Comparison of ENCODE assay signal across 33 cellular contexts in the genomic region with DNA sequence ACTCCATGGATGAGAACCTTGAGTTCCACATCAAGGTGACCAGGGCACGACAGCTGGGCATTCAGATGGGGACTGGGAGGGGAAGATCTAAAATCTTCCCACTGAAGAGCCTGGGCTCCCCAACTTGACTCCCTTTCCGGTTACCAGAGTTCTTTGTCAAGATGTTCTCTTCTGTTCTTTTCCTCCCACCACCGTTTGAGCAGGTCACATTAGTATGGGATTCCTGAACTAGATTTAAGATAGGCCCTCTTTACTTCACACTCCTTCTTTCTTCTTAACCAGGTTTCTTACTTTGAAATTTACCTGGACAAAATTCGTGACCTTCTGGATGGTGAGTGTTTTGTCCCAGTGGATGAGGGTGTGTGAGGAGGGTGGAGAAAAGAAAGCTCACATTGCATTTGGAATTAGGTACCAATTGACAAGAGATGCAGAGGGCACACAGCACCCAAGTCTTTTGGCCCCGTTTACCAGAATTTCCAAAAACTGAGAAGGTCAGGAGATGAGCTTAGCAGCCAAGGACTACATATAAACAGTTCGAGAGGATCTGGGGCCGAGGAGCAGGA. TPM values are rescaled to one million over a fixed set of nuclear protein-coding genes. Genes with fewer than 3 reads are reported as not detected.
DNase-seq lines count a peak whose midpoint lies in the region; ATAC-seq lines count a peak whose summit lies in the region.
"Had no signal": no experiment of that assay in that cellular context is flagged by ENCODE, and none has a peak within 500 bp of the region (broad histone marks: within the 10 kb centered on the region; RNA-seq: fewer than 3 reads in every experiment).

No MANE protein-coding gene starts in this region.

- ATAC-seq in T-helper 17 cell (no peak), HG03521 (IDR thresholded peaks at IDR 0.05; ENCODE audit: unreplicated experiment) (no peak), HG03460 (IDR thresholded peaks at IDR 0.05; ENCODE audit: unreplicated experiment) (no peak)
- ATAC-seq: CD8-positive, alpha-beta T cell had no signal

- WGBS in mesendoderm (ENCODE audit: extremely low coverage, insufficient coverage, low lambda C conversion rate) = no CpG with 5 or more reads among the region's 7 CpGs

- H3K9ac ChIP-seq in mesendoderm (ENCODE audit: low read length) = no peak overlapping the region
- H3K9ac ChIP-seq: BLaER1; BLaER1 treated with 17β-estradiol and CSF1 and Interleukin-3, amounts not matched to agents 10 nM and 100 nM had no signal

- H3K4me3 Mint-ChIP-seq in T-helper 17 cell = no peak overlapping the region
- H3K4me3 Mint-ChIP-seq: B cell; CD4-positive, alpha-beta memory T cell; CD4-positive, alpha-beta T cell; CD4-positive, CD25-positive, alpha-beta regulatory T cell; CD8-positive, alpha-beta memory T cell; CD8-positive, alpha-beta T cell had no signal

- H2BK120ac ChIP-seq in mesendoderm (ENCODE audit: low read depth, low read length) = no peak overlapping the region

- H4K8ac ChIP-seq in mesendoderm (ENCODE audit: low read depth, low read length) = no peak overlapping the region

- peak overlapping the region; percentile 29 for H3K27ac Mint-ChIP-seq in T-helper 17 cell
- H3K27ac Mint-ChIP-seq: B cell; CD4-positive, alpha-beta T cell; CD4-positive, CD25-positive, alpha-beta regulatory T cell; CD8-positive, alpha-beta memory T cell; CD8-positive, alpha-beta T cell had no signal

- H3K4me1 ChIP-seq in SJSA1 (replicated peaks) (peaks cover 7% of the 10 kb centered on the region), mesendoderm (ENCODE audit: control insufficient read depth, low read depth, low read length) (no peaks in the 10 kb centered on the region), HAP-1 (no peaks in the 10 kb centered on the region)
- H3K4me1 ChIP-seq: BE2C, BLaER1, Caco-2 had no signal

- H3K56ac ChIP-seq in mesendoderm (ENCODE audit: low read length) = no peak overlapping the region

- H3K36me3 ChIP-seq in SJSA1 (no peaks in the 10 kb centered on the region), mesendoderm (ENCODE audit: control insufficient read depth, insufficient read depth, low read length) (no peaks in the 10 kb centered on the region), HAP-1 (replicated peaks) (no peaks in the 10 kb centered on the region)
- H3K36me3 ChIP-seq: BLaER1; BLaER1 treated with 17β-estradiol and CSF1 and Interleukin-3, amounts not matched to agents 10 nM and 100 nM had no signal

- no peak overlapping the region for H4K5ac ChIP-seq in mesendoderm (ENCODE audit: low read length)

- no peak overlapping the region for H2BK15ac ChIP-seq in mesendoderm (replicated peaks; ENCODE audit: low read depth)

- H3K4me1 Mint-ChIP-seq in T-helper 17 cell = peaks cover 10% of the 10 kb centered on the region
- H3K4me1 Mint-ChIP-seq: B cell; CD14-positive monocyte; CD4-positive, alpha-beta memory T cell; CD8-positive, alpha-beta memory T cell had no signal

- H3K4ac ChIP-seq in mesendoderm (ENCODE audit: low read depth, low read length) = no peak overlapping the region

- H3K23ac ChIP-seq in mesendoderm (ENCODE audit: low read length) = peak overlapping the region; percentile 6

- no peak overlapping the region for H3K18ac ChIP-seq in mesendoderm (ENCODE audit: low read length)

- H3K79me2 ChIP-seq in mesendoderm (ENCODE audit: control insufficient read depth, insufficient read depth, low read length) = no peaks in the 10 kb centered on the region

- in situ Hi-C loops in HAP-1 (cut with MboI; ENCODE audit: low sequenced_read_pairs) = no loop called here

- H3K79me1 ChIP-seq in mesendoderm (ENCODE audit: low read length) = no peaks in the 10 kb centered on the region

- H3K27me3 Mint-ChIP-seq in T-helper 17 cell = peaks cover 33% of the 10 kb centered on the region

- peaks cover 3% of the 10 kb centered on the region for H3K36me3 Mint-ChIP-seq in T-helper 17 cell (ENCODE audit: low read depth)
- H3K36me3 Mint-ChIP-seq: CD14-positive monocyte; CD4-positive, alpha-beta memory T cell; CD4-positive, CD25-positive, alpha-beta regulatory T cell; CD8-positive, alpha-beta memory T cell had no signal

- H3K27ac ChIP-seq in SJSA1 = no peak overlapping the region
- H3K27ac ChIP-seq in mesendoderm (ENCODE audit: low read depth, low read length) = no peak overlapping the region
- H3K27ac ChIP-seq: 22Rv1; A549; BLaER1; BLaER1 treated with 17β-estradiol and CSF1 and Interleukin-3, amounts not matched to agents 10 nM and 100 nM; C4-2B had no signal

- H3K9me3 ChIP-seq in SJSA1 (replicated peaks) (peaks cover 13% of the 10 kb centered on the region), T-helper 17 cell (ENCODE audit: control insufficient read depth, low read length, poor library complexity, severe bottlenecking) (no peaks in the 10 kb centered on the region), HAP-1 (no peaks in the 10 kb centered on the region)
- H3K9me3 ChIP-seq: A549; BE2C; BLaER1; BLaER1 treated with 17β-estradiol and CSF1 and Interleukin-3, amounts not matched to agents 10 nM and 100 nM; Caco-2 had no signal

- no peak overlapping the region for H2BK5ac ChIP-seq in mesendoderm (ENCODE audit: low read length)

- no peak overlapping the region for H3K4me3 ChIP-seq in SJSA1
- no peak overlapping the region for H3K4me3 ChIP-seq in mesendoderm (ENCODE audit: low read length)
- no peak overlapping the region for H3K4me3 ChIP-seq in HAP-1
- H3K4me3 ChIP-seq: A549; BLaER1; BLaER1 treated with 17β-estradiol and CSF1 and Interleukin-3, amounts not matched to agents 10 nM and 100 nM had no signal

- no peak overlapping the region for H2AK5ac ChIP-seq in mesendoderm (ENCODE audit: low read length)

- no peak overlapping the region for H3K4me2 ChIP-seq in mesendoderm (ENCODE audit: low read length)
- H3K4me2 ChIP-seq: A549; BLaER1; BLaER1 treated with 17β-estradiol and CSF1 and Interleukin-3, amounts not matched to agents 10 nM and 100 nM had no signal

- peak; percentile 73 to 83 for DNase-seq in SJSA1 (ENCODE audit: low read depth in 1 of 2, low spot score in 2 of 2)
- DNase-seq in T-helper 17 cell = no peak
- no peak for DNase-seq in mesendoderm
- DNase-seq in HAP-1 (ENCODE audit: low spot score in 2 of 2) = no peak
- DNase-seq: 8988T; ACHN; AML-193; BE2C; C1 segment of cervical spinal cord; Caco-2; Calu3; CD4-positive, alpha-beta memory T cell; CD4-positive, alpha-beta T cell; CD4-positive, CD25-positive, alpha-beta regulatory T cell; CD8-positive, alpha-beta memory T cell; CD8-positive, alpha-beta T cell; COR-L47; DMS 273 treated with DMSO at 0.1 percent for 48 hours; DMS153; DMS53; DMS79; DMS79 treated with DMSO at 0.1 percent for 48 hours; DND-41; EL had no signal

- H3K27me3 ChIP-seq in SJSA1 (replicated peaks) (peaks cover 71% of the 10 kb centered on the region), mesendoderm (ENCODE audit: insufficient read depth, low read length, poor library complexity) (no peaks in the 10 kb centered on the region), HAP-1 (ENCODE audit: low read depth) (peaks cover 21% of the 10 kb centered on the region)
- H3K27me3 ChIP-seq: BE2C; BLaER1; BLaER1 treated with 17β-estradiol and CSF1 and Interleukin-3, amounts not matched to agents 10 nM and 100 nM had no signal

RNA-seq across cellular contexts. Expression of a gene that starts 14.4 kb away (rescaled TPM):
- 2.1 and 2.8 TPM in 2 replicates for total RNA-seq in SJSA1 (2014; rRNA removed; shearing (Covaris generic))
- under 1 TPM; 0.35 to 0.63 TPM for total RNA-seq in T-helper 17 cell
- 2.4 TPM for polyA plus RNA-seq in mesendoderm (2013, experiment 1 of 2)
- polyA plus RNA-seq in mesendoderm (2013, experiment 2 of 2) = 2.6 TPM
- total RNA-seq: Calu3 had no signal
- polyA plus RNA-seq: CD14-positive monocyte; CD4-positive, alpha-beta memory T cell had no signal

RNA-seq across cellular contexts. Expression of a gene that starts 17.3 kb away (rescaled TPM):
- total RNA-seq in SJSA1 (2014; rRNA removed; shearing (Covaris generic)) = 3,855 and 4,325 TPM in 2 replicates
- 10 to 100 TPM; 63.9 to 78.8 TPM for total RNA-seq in T-helper 17 cell
- polyA plus RNA-seq in mesendoderm (2013, experiment 1 of 2) = 63.1 TPM
- polyA plus RNA-seq in mesendoderm (2013, experiment 2 of 2) = 63.6 TPM

RNA-seq across cellular contexts. Expression of a gene that starts 26.7 kb away (rescaled TPM):
- 544 and 654 TPM in 2 replicates for total RNA-seq in SJSA1 (2014; rRNA removed; shearing (Covaris generic))
- total RNA-seq in T-helper 17 cell = 10 to 100 TPM; 28.9 to 32.2 TPM
- polyA plus RNA-seq in mesendoderm (2013, experiment 1 of 2) = 18.6 TPM
- 18.6 TPM for polyA plus RNA-seq in mesendoderm (2013, experiment 2 of 2)

RNA-seq across cellular contexts. Expression of a gene that starts 40.4 kb away (rescaled TPM):
- total RNA-seq in SJSA1 (2014; rRNA removed; shearing (Covaris generic)) = 187 and 286 TPM in 2 replicates
- total RNA-seq in T-helper 17 cell = 10 to 100 TPM; 24.4 to 32.8 TPM
- 29.5 TPM for polyA plus RNA-seq in mesendoderm (2013, experiment 1 of 2)
- polyA plus RNA-seq in mesendoderm (2013, experiment 2 of 2) = 29.5 TPM

RNA-seq across cellular contexts. Expression of a gene that starts 41.6 kb away (rescaled TPM):
- total RNA-seq in SJSA1 (2014; rRNA removed; shearing (Covaris generic)) = 63.3 and 70.5 TPM in 2 replicates
- 10 to 100 TPM; 82.4 to 93.5 TPM for total RNA-seq in T-helper 17 cell
- polyA plus RNA-seq in mesendoderm (2013, experiment 1 of 2) = 18.9 TPM
- 17.3 TPM for polyA plus RNA-seq in mesendoderm (2013, experiment 2 of 2)

Comparison
In these comparisons a context has a peak if more than half of its experiments do, and no peak if none do; other contexts are left out.
1. DNase-seq: peak in SJSA1 (2 of 2); none in T-helper 17 cell (0 of 3), mesendoderm (single experiment) and HAP-1 (0 of 2).
2. RNA of a gene that starts 17.3 kb away (total RNA-seq): 3,855 to 4,325 TPM in SJSA1; 63.9 to 78.8 TPM in T-helper 17 cell; every median in the first group is over 10 times any median in the second.
3. RNA of a gene that starts 26.7 kb away (total RNA-seq): 544 to 654 TPM in SJSA1; 28.9 to 32.2 TPM in T-helper 17 cell; every median in the first group is over 10 times any median in the second.